Comparison of ENCODE assay signal across 8 cellular contexts in the genomic region with DNA sequence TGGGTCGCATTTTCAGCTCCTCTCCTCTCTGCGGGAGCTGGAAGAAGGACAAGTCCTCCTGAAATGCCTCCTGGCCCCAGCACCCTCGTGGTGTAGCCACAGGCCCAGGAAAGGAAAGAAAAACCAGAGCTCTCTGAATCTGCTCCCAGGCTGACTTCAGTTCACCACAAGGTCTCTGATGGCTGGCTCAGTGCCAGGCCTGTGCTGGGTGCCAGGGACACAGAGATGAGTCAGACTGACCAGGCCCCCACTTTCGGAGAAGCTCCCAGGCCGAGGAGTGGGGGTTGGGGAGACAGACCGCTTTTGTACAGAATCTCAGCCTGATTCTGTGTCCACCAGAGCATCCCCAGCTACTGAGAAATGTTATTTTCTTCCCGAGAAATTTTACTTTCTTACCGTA. TPM values are rescaled to one million over a fixed set of nuclear protein-coding genes. Genes with fewer than 3 reads are reported as not detected.
DNase-seq lines count a peak whose midpoint lies in the region; ATAC-seq and TF ChIP-seq lines count a peak whose summit lies in the region.

No MANE protein-coding gene starts in this region.

- intact Hi-C loops in CD4-positive, alpha-beta memory T cell (cut with micrococcal nuclease), result no loop called here
- intact Hi-C loops in spleen (cut with DNase I; ENCODE audit: low total_unique reads), result no loop called here

- H3K36me3 ChIP-seq in CD4-positive, alpha-beta memory T cell (ENCODE audit: insufficient read depth, low read length), result no peaks in the 10 kb centered on the region
- peaks cover 0 to 40% (median 0%) of the 10 kb centered on the region in 6 donors for H3K36me3 ChIP-seq in spleen

- H3K4me1 ChIP-seq in CD4-positive, alpha-beta memory T cell (ENCODE audit: insufficient read depth, low read length), result peaks cover 100% of the 10 kb centered on the region
- peaks cover 66 to 100% (median 88%) of the 10 kb centered on the region in 6 donors for H3K4me1 ChIP-seq in spleen

- POLR2A ChIA-PET in CD4-positive, alpha-beta memory T cell (lab: Charles Lee; ENCODE audit: partially characterized antibody), result interaction anchor here (0.8 to 9.2 kb wide), 4 partner anchors 9 to 42 kb away, joined by 4 to 159 read pairs (median 9); partner anchors contain the start of genes CLTA and GLIPR2

- H3K4me3 Mint-ChIP-seq in CD4-positive, alpha-beta memory T cell, result peak overlapping the region in 7 of 8 donors; percentile 17 to 77 (median 42)

- DNase-seq in CD4-positive, alpha-beta memory T cell, result peak; percentile 56 to 88 (median 61)
- peak; percentile 23 for DNase-seq in T follicular helper cell (ENCODE audit: low read depth)
- DNase-seq in amygdala (lab: John Stamatoyannopoulos, UW), result peak in 55 of 56 donors; percentile 46 to 98 (median 88)
- DNase-seq in hepatic stellate cell (ENCODE audit: low spot score), result peak; percentile 98
- DNase-seq in spleen, result peak; percentile 92
- no peak for DNase-seq in germinal center (ENCODE audit: low spot score)

- no peak for TF ChIP-seq CTCF in spleen (IDR thresholded peaks at IDR 0.05 in 8 of 11, conservative IDR thresholded peaks at IDR 0.05 in 3 of 11)

- H3K9me3 ChIP-seq in CD4-positive, alpha-beta memory T cell (ENCODE audit: control insufficient read depth in 1 of 2, low read length in 2 of 2), result peaks cover 0 to 7% of the 10 kb centered on the region in 2 donors
- peaks cover 0 to 9% (median 0%) of the 10 kb centered on the region in 8 donors for H3K9me3 ChIP-seq in spleen

- peaks cover 46 to 64% of the 10 kb centered on the region in 2 donors for H3K36me3 Mint-ChIP-seq in CD4-positive, alpha-beta memory T cell

- peaks cover 0 to 13% (median 8%) of the 10 kb centered on the region in 8 donors for H3K9me3 Mint-ChIP-seq in CD4-positive, alpha-beta memory T cell

- peaks cover 67 to 98% (median 82%) of the 10 kb centered on the region in 4 donors for H3K4me1 Mint-ChIP-seq in CD4-positive, alpha-beta memory T cell

- no peak for TF ChIP-seq POLR2A in spleen (IDR thresholded peaks at IDR 0.05)

- H3K4me3 ChIP-seq in CD4-positive, alpha-beta memory T cell (ENCODE audit: low read length in 2 of 2), result no peak overlapping the region
- H3K4me3 ChIP-seq in spleen, result no peak overlapping the region

- H3K27me3 ChIP-seq in CD4-positive, alpha-beta memory T cell (ENCODE audit: insufficient read depth, low read length), result no peaks in the 10 kb centered on the region
- no peaks in the 10 kb centered on the region for H3K27me3 ChIP-seq in spleen (replicated peaks in 1 of 7)

- ATAC-seq in HG02759 (IDR thresholded peaks at IDR 0.05; ENCODE audit: unreplicated experiment) (peak; percentile 39), HG03159 (IDR thresholded peaks at IDR 0.05; ENCODE audit: unreplicated experiment) (no peak)

- peak overlapping the region; percentile 73 for H3K27ac ChIP-seq in CD4-positive, alpha-beta memory T cell (ENCODE audit: low read depth, low read length)
- H3K27ac ChIP-seq in spleen, result peak overlapping the region in 6 of 8 donors; percentile 53 to 95 (median 82)

- CTCF ChIA-PET in CD4-positive, alpha-beta memory T cell (lab: Charles Lee; ENCODE audit: partially characterized antibody), result interaction anchor here (0.9 to 5.8 kb wide), 10 partner anchors 9 to 47 kb away, joined by 3 to 49 read pairs (median 4); partner anchors contain the start of gene GLIPR2

- H3K27me3 Mint-ChIP-seq in CD4-positive, alpha-beta memory T cell, result no peaks in the 10 kb centered on the region

- H3K27ac Mint-ChIP-seq in CD4-positive, alpha-beta memory T cell, result peak overlapping the region; percentile 61 to 95 (median 92)

- WGBS in spleen, 5 donors, result 34 to 53% (median 46%) methylated on average over 7 to 8 of the region's 8 CpGs

RNA-seq across cellular contexts. Expression of gene GLIPR2, which starts 12.1 kb away (rescaled TPM):
- 10 to 100 TPM; 17.0 to 18.9 TPM for total RNA-seq in CD4-positive, alpha-beta memory T cell
- 100 to 1,000 TPM; 140 to 213 TPM for polyA plus RNA-seq in CD4-positive, alpha-beta memory T cell
- total RNA-seq in spleen, result 10 to 100 TPM; 25.4 to 72.1 (median 42.1) TPM
- polyA plus RNA-seq in spleen, result 10 to 100 TPM; 25.2 to 37.5 (median 30.3) TPM

RNA-seq across cellular contexts. Expression of gene CCIN, which starts 20.5 kb away (rescaled TPM):
- total RNA-seq in CD4-positive, alpha-beta memory T cell, result not detected
- polyA plus RNA-seq in CD4-positive, alpha-beta memory T cell, result not detected
- total RNA-seq in spleen, result 1 to 10 TPM in 1 of 7 donors, under 1 TPM in 3, not detected in 3; 0.13 to 1.0 (median 0.46) TPM
- polyA plus RNA-seq in spleen, result under 1 TPM; 0.03 to 0.09 (median 0.03) TPM

RNA-seq across cellular contexts. Expression of gene CLTA, which starts 42.1 kb away (rescaled TPM):
- 10 to 100 TPM; 69.9 to 72.3 TPM for total RNA-seq in CD4-positive, alpha-beta memory T cell
- 100 to 1,000 TPM in 1 of 2 donors, 10 to 100 TPM in 1; 46.0 to 106 TPM for polyA plus RNA-seq in CD4-positive, alpha-beta memory T cell
- 100 to 1,000 TPM; 122 to 166 (median 140) TPM for total RNA-seq in spleen
- 100 to 1,000 TPM in 2 of 3 donors, 10 to 100 TPM in 1; 92.0 to 176 (median 133) TPM for polyA plus RNA-seq in spleen
